ENCODE assay signal across 11 cellular contexts in the genomic region with DNA sequence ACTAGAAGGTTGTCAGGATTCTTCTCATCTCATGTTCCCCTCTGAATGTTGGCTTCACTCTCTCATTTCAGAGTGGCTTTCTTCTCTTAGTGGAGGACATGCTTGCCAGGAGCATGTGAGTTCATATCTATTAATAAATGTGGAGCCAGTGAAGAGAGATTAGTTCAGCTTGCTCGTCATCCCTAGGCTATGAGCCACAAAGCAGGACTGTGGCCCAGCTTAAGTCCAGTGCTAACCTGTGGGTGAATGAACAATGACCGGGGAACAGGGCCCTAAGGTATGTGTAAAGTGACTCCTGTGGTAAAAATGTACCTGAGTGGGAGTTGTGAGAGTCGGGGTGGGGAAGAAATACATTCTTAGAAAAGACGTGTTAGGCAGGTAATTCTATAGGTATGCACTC.
A peak's percentile ranks its signal among the peaks of the same experiment; 100 is the strongest.
DNase-seq lines count a peak whose midpoint lies in the region; ATAC-seq and TF ChIP-seq lines count a peak whose summit lies in the region.
"Had no signal": no experiment of that assay in that cellular context is flagged by ENCODE, and none has a peak within 500 bp of the region (broad histone marks: within the 10 kb centered on the region; RNA-seq: fewer than 3 reads in every experiment).

No MANE protein-coding gene starts in this region.

- H3K4me2 ChIP-seq in PC-9 = no peak overlapping the region

- H3K36me3 ChIP-seq in PC-9 (ENCODE audit: low read depth) (no peaks in the 10 kb centered on the region), thoracic aorta (no peaks in the 10 kb centered on the region)

- H3K9me2 ChIP-seq in PC-9 (ENCODE audit: insufficient read depth) = no peaks in the 10 kb centered on the region

- no peak overlapping the region for H3K4me3 ChIP-seq in PC-9
- H3K4me3 ChIP-seq in epithelial cell of esophagus (ENCODE audit: low read length) = no peak overlapping the region
- peak overlapping the region; percentile 34 for H3K4me3 ChIP-seq in thoracic aorta

- peak overlapping the region; percentile 57; the same call in 1 of the 2 replicates for H3K27ac ChIP-seq in PC-9
- H3K27ac ChIP-seq in thoracic aorta = peak overlapping the region; percentile 64 to 81

- H3K4me1 ChIP-seq in PC-9 (replicated peaks; ENCODE audit: insufficient read depth) = peaks cover 23% of the 10 kb centered on the region
- peaks cover 6 to 26% of the 10 kb centered on the region in 2 donors for H3K4me1 ChIP-seq in thoracic aorta (ENCODE audit: control insufficient read depth in 1 of 2, low read depth in 2 of 2)

- H4K20me1 ChIP-seq in PC-9 (ENCODE audit: insufficient read depth) = no peaks in the 10 kb centered on the region

- no peak for TF ChIP-seq CTCF in PC-9 (conservative IDR thresholded peaks at IDR 0.05)
- no peak for TF ChIP-seq CTCF in epithelial cell of esophagus (IDR thresholded peaks at IDR 0.05; ENCODE audit: insufficient read depth, low read depth, low read length, missing control alignments)
- no peak for TF ChIP-seq CTCF in thoracic aorta (IDR thresholded peaks at IDR 0.05)

- H3K27me3 ChIP-seq in PC-9 (ENCODE audit: insufficient read depth, low read depth) (no peaks in the 10 kb centered on the region), thoracic aorta (replicated peaks; ENCODE audit: insufficient read depth) (no peaks in the 10 kb centered on the region)

- CTCF ChIA-PET in PC-9 (lab: Charles Lee) = interaction anchor here (0.7 kb wide), 1 partner anchor 77 kb away, joined by 6 read pairs; no protein-coding TSS in a partner anchor

- DNase-seq in PC-9 = peak; percentile 69 to 71
- DNase-seq in epithelial cell of esophagus (ENCODE audit: low read depth) = peak; percentile 98
- DNase-seq in kidney tubule cell (ENCODE audit: low spot score) = peak; percentile 97
- peak; percentile 73 for DNase-seq in thoracic aorta (ENCODE audit: low spot score)
- no peak for DNase-seq in COLO829 (ENCODE audit: low spot score)
- DNase-seq in NCI-H524 (lab: John Stamatoyannopoulos, UW) = no peak
- DNase-seq in posterior vena cava (ENCODE audit: low spot score) = no peak
- DNase-seq: activated CD4-positive, alpha-beta T cell treated with anti-CD3 and anti-CD28 coated beads for 1 hour; NCI-H187 treated with DMSO at 0.1 percent for 48 hours had no signal

- no TSS peak for BruUV-seq in PC-9 (replicated peaks; lab: Mats Ljungman, UMichigan)

- no peaks in the 10 kb centered on the region for H3K9me3 ChIP-seq in PC-9 (ENCODE audit: insufficient read depth, low read depth)
- H3K9me3 ChIP-seq in thoracic aorta = no peaks in the 10 kb centered on the region

- intact Hi-C loops in PC-9 (cut with micrococcal nuclease; ENCODE audit: unreplicated experiment) = loop anchor here (2.0 to 10.0 kb wide), 6 partner anchors 155 to 1089 kb away; no protein-coding TSS in a partner anchor
- intact Hi-C loops in posterior vena cava (cut with DNase I) = no loop called here

- ATAC-seq in thoracic aorta (ENCODE audit: insufficient number of reproducible peaks, low FRiP score, low read depth) = peak; percentile 94
- no peak for ATAC-seq in HG03280 (IDR thresholded peaks at IDR 0.05; ENCODE audit: unreplicated experiment)
- ATAC-seq: activated naive CD4-positive, alpha-beta T cell treated with anti-CD3 and anti-CD28 coated beads, Interleukin-2, amount 50 U/mL, for 72 hours had no signal

- 0 out of 2 replicates have a peak overlapping the region, but pooled peaks have one; percentile 25 for H2AFZ ChIP-seq in PC-9

- POLR2A ChIA-PET in PC-9 (lab: Charles Lee; ENCODE audit: unreplicated experiment) = interaction anchor here (0.6 to 1.5 kb wide), 7 partner anchors 8 to 243 kb away, joined by 3 to 17 read pairs (median 3); no protein-coding TSS in a partner anchor

- H3K79me2 ChIP-seq in PC-9 (ENCODE audit: low read depth) = no peaks in the 10 kb centered on the region

- H3F3A ChIP-seq in PC-9 (ENCODE audit: insufficient read depth, low read depth) = peaks cover 16% of the 10 kb centered on the region; the same call in 1 of the 2 replicates

Comparison
In these comparisons a context has a peak if more than half of its experiments do, and no peak if none do; other contexts are left out.
1. DNase-seq: peak in PC-9 (2 of 2), epithelial cell of esophagus (single experiment), kidney tubule cell (single experiment) and thoracic aorta (single experiment); none in COLO829 (single experiment), NCI-H524 (0 of 2) and posterior vena cava (single experiment).